In the genomic region with DNA sequence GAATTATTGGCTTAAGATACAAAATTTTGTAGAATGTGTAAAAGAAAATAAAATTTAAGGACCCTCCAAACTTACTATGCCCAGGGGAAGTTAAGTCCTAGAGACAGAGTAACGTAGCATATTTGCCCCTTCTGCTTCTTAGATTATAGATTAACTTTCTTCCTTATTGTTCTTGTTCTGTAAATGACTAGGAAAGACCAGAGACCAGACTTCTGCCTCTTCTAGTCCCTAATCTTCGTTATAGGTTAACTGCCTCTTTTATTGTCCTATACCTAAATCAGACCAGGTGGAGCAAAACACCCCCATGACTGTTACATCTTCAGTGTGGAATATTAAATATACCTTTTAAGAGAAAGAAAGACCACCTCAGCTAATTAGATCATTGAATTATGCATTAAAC, we compare ENCODE assay signal across 26 cellular contexts.
"Had no signal": no experiment of that assay in that cellular context is flagged by ENCODE, and none has a peak within 500 bp of the region (broad histone marks: within the 10 kb centered on the region; RNA-seq: fewer than 3 reads in every experiment).

No MANE protein-coding gene starts in this region.

- H3K4me1 Mint-ChIP-seq: immature natural killer cell; naive thymus-derived CD4-positive, alpha-beta T cell had no signal

- H3K27ac ChIP-seq: coronary artery, epithelial cell of prostate, esophagus squamous epithelium, gastrocnemius medialis, heart left ventricle, hepatocyte, left lung, lower lobe of right lung had no signal

- H3K4me1 ChIP-seq: esophagus squamous epithelium, gastrocnemius medialis, heart left ventricle, left lung, lower lobe of right lung had no signal

- ATAC-seq: effector memory CD8-positive, alpha-beta T cell; esophagus mucosa; gastrocnemius medialis; heart left ventricle; left lung; left ventricle myocardium superior; lower lobe of right lung; naive thymus-derived CD4-positive, alpha-beta T cell had no signal

- H3K4me3 ChIP-seq: coronary artery, esophagus squamous epithelium, gastrocnemius medialis, heart left ventricle, hepatocyte, left lung, lower lobe of right lung had no signal

- H3K27ac Mint-ChIP-seq: effector memory CD8-positive, alpha-beta T cell; endodermal cell; immature natural killer cell; mesothelial cell of epicardium had no signal

- DNase-seq: dermis blood vessel endothelial cell; effector CD8-positive, alpha-beta T cell; effector memory CD8-positive, alpha-beta T cell; endodermal cell; erythroblast; esophagus squamous epithelium; foreskin fibroblast; foreskin melanocyte; gastrocnemius medialis; glutamatergic neuron; heart left ventricle; hypothalamus; immature natural killer cell; islet precursor cell; kidney; kidney glomerular epithelial cell; left lung; left ventricle myocardium superior; lower lobe of right lung; mesenchymal stem cell; naive thymus-derived CD4-positive, alpha-beta T cell had no signal

- H3K27me3 ChIP-seq: esophagus squamous epithelium, gastrocnemius medialis, heart left ventricle, hepatocyte, left lung had no signal

- H3K4me3 Mint-ChIP-seq: effector memory CD8-positive, alpha-beta T cell; endodermal cell; immature natural killer cell; mesothelial cell of epicardium; naive thymus-derived CD4-positive, alpha-beta T cell had no signal

- H3K27me3 Mint-ChIP-seq: effector memory CD8-positive, alpha-beta T cell; naive thymus-derived CD4-positive, alpha-beta T cell had no signal

- H3K9me3 Mint-ChIP-seq: effector memory CD8-positive, alpha-beta T cell; endodermal cell; immature natural killer cell; mesothelial cell of epicardium; naive thymus-derived CD4-positive, alpha-beta T cell had no signal

- H3K9me3 ChIP-seq: esophagus squamous epithelium, gastrocnemius medialis, heart left ventricle, left lung, lower lobe of right lung had no signal

- H3K36me3 ChIP-seq: left lung had no signal
